1 cellular context compared by ENCODE assay signal in genomic region chr21:31558839-31559367, GRCh38.
TF ChIP-seq lines count a peak whose summit lies in the region.

No MANE protein-coding gene starts in this region.

TF ChIP-seq in GM12878, 131 proteins besides CTCF, POLR2A, EP300 and RAD21 (continued from another document and continues in another):
- TF ChIP-seq BCL11A (IDR thresholded peaks at IDR 0.05; ENCODE audit: low read depth, low read length) (no peak), BMI1 (IDR thresholded peaks at IDR 0.05; ENCODE audit: borderline replicate concordance) (no peak), KLF5 (IDR thresholded peaks at IDR 0.05; ENCODE audit: partially characterized antibody) (no peak), SUPT20H (IDR thresholded peaks at IDR 0.05; ENCODE audit: borderline replicate concordance, control insufficient read depth, low read depth, low read length) (no peak), E2F8 (IDR thresholded peaks at IDR 0.05; ENCODE audit: low read depth, partially characterized antibody) (no peak), RB1 (IDR thresholded peaks at IDR 0.05; ENCODE audit: borderline replicate concordance) (no peak), SPI1 (IDR thresholded peaks at IDR 0.05; ENCODE audit: borderline replicate concordance, insufficient read depth, low read depth, low read length) (no peak), ZNF24 (IDR thresholded peaks at IDR 0.05) (no peak), FOXM1 (IDR thresholded peaks at IDR 0.05; ENCODE audit: low read depth, low read length) (no peak), NR2C2 (IDR thresholded peaks at IDR 0.05; ENCODE audit: borderline replicate concordance, control insufficient read depth, insufficient read length, low read depth) (no peak), TCF12 (IDR thresholded peaks at IDR 0.05; ENCODE audit: low read depth, low read length) (0 out of 2 replicates have a peak, but pooled peaks have one; percentile 3), NFXL1 (IDR thresholded peaks at IDR 0.05; ENCODE audit: borderline replicate concordance) (no peak), TARDBP (IDR thresholded peaks at IDR 0.05; ENCODE audit: borderline replicate concordance) (no peak), LARP7 (IDR thresholded peaks at IDR 0.05) (peak; percentile 42), SMARCA5 (IDR thresholded peaks at IDR 0.05) (no peak), SREBF2 (IDR thresholded peaks at IDR 0.05; ENCODE audit: low read length) (no peak), POU2F2 (IDR thresholded peaks at IDR 0.05; ENCODE audit: borderline replicate concordance, low read depth, low read length) (no peak), HCFC1 (IDR thresholded peaks at IDR 0.05; ENCODE audit: low read length) (no peak), NR2F1 (conservative IDR thresholded peaks at IDR 0.05) (peak; percentile 61; the same call in 1 of the 2 replicates), NFIC (IDR thresholded peaks at IDR 0.05; ENCODE audit: low read depth, low read length) (no peak), ZBTB40 (IDR thresholded peaks at IDR 0.05; ENCODE audit: borderline replicate concordance) (no peak), CREM (IDR thresholded peaks at IDR 0.05; ENCODE audit: low read depth) (no peak), EZH2 (IDR thresholded peaks at IDR 0.05; ENCODE audit: borderline replicate concordance, control insufficient read depth, low read depth, low read length) (no peak), TCF7 (IDR thresholded peaks at IDR 0.05; ENCODE audit: borderline replicate concordance) (no peak), ATF7 (IDR thresholded peaks at IDR 0.05; ENCODE audit: low read depth) (no peak), ZNF687 (IDR thresholded peaks at IDR 0.05) (0 out of 2 replicates have a peak, but pooled peaks have one; percentile 34), RELA (IDR thresholded peaks at IDR 0.05; ENCODE audit: borderline replicate concordance, partially characterized antibody) (no peak), MTA2 (IDR thresholded peaks at IDR 0.05; ENCODE audit: low read depth) (no peak), RUNX3 (IDR thresholded peaks at IDR 0.05; ENCODE audit: low read length) (no peak), ZNF622 (IDR thresholded peaks at IDR 0.05) (no peak), GABPA (IDR thresholded peaks at IDR 0.05; ENCODE audit: low read depth) (no peak), SMAD5 (IDR thresholded peaks at IDR 0.05; ENCODE audit: low read depth) (no peak), RFX5 (IDR thresholded peaks at IDR 0.05; ENCODE audit: low read depth, low read length) (no peak), ZSCAN29 (IDR thresholded peaks at IDR 0.05) (0 out of 2 replicates have a peak, but pooled peaks have one; percentile 36), FOS (IDR thresholded peaks at IDR 0.05; ENCODE audit: borderline replicate concordance, extremely low read depth, insufficient read length) (no peak), SIN3A (IDR thresholded peaks at IDR 0.05; ENCODE audit: low read depth, low read length) (no peak), HDAC2 (IDR thresholded peaks at IDR 0.05) (no peak), CHD2 (IDR thresholded peaks at IDR 0.05; ENCODE audit: borderline replicate concordance, low read depth, low read length) (peak; percentile 49), CHD4 (IDR thresholded peaks at IDR 0.05) (no peak), DPF2 (IDR thresholded peaks at IDR 0.05) (peak; percentile 90; the same call in 1 of the 2 replicates), SP1 (IDR thresholded peaks at IDR 0.05; ENCODE audit: low read depth, low read length) (peak; percentile 72), HDAC6 (IDR thresholded peaks at IDR 0.05; ENCODE audit: unreplicated experiment) (peak; percentile 46), SRF (IDR thresholded peaks at IDR 0.05; ENCODE audit: low read depth in 2 of 2, low read length in 2 of 2) (no peak), PRDM15 (CRISPR knock-in tag; IDR thresholded peaks at IDR 0.05) (no peak), BRCA1 (IDR thresholded peaks at IDR 0.05; ENCODE audit: low read depth, low read length) (no peak)
- TF ChIP-seq, protein P1, sequence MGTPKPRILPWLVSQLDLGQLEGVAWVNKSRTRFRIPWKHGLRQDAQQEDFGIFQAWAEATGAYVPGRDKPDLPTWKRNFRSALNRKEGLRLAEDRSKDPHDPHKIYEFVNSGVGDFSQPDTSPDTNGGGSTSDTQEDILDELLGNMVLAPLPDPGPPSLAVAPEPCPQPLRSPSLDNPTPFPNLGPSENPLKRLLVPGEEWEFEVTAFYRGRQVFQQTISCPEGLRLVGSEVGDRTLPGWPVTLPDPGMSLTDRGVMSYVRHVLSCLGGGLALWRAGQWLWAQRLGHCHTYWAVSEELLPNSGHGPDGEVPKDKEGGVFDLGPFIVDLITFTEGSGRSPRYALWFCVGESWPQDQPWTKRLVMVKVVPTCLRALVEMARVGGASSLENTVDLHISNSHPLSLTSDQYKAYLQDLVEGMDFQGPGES (IDR thresholded peaks at IDR 0.05) = no peak
- TF ChIP-seq, protein P2, sequence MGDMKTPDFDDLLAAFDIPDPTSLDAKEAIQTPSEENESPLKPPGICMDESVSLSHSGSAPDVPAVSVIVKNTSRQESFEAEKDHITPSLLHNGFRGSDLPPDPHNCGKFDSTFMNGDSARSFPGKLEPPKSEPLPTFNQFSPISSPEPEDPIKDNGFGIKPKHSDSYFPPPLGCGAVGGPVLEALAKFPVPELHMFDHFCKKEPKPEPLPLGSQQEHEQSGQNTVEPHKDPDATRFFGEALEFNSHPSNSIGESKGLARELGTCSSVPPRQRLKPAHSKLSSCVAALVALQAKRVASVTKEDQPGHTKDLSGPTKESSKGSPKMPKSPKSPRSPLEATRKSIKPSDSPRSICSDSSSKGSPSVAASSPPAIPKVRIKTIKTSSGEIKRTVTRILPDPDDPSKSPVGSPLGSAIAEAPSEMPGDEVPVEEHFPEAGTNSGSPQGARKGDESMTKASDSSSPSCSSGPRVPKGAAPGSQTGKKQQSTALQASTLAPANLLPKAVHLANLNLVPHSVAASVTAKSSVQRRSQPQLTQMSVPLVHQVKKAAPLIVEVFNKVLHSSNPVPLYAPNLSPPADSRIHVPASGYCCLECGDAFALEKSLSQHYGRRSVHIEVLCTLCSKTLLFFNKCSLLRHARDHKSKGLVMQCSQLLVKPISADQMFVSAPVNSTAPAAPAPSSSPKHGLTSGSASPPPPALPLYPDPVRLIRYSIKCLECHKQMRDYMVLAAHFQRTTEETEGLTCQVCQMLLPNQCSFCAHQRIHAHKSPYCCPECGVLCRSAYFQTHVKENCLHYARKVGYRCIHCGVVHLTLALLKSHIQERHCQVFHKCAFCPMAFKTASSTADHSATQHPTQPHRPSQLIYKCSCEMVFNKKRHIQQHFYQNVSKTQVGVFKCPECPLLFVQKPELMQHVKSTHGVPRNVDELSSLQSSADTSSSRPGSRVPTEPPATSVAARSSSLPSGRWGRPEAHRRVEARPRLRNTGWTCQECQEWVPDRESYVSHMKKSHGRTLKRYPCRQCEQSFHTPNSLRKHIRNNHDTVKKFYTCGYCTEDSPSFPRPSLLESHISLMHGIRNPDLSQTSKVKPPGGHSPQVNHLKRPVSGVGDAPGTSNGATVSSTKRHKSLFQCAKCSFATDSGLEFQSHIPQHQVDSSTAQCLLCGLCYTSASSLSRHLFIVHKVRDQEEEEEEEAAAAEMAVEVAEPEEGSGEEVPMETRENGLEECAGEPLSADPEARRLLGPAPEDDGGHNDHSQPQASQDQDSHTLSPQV (IDR thresholded peaks at IDR 0.05) = no peak
